Comparison of ENCODE assay signal across 24 cellular contexts in the genomic region with DNA sequence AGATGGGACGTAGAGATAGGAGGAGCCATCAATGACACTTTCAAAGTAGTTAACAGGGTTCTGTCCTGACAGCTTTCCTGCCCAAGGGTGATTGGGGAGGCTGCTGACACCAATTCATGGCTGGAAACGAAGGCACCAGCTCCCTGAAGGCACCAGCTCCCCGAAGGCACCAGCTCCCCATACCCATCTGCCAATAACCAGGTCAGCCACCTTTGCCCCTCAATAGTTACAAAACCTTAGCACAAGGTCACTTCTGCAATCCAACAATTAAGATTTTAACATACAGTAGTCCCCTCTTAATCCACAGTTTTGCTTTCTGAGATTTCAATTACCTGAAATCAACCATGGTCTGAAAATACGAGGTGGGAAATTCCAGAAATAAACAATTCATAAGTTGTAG. TPM values are rescaled to one million over a fixed set of nuclear protein-coding genes. Genes with fewer than 3 reads are reported as not detected.
A peak's percentile ranks its signal among the peaks of the same experiment; 100 is the strongest.
DNase-seq lines count a peak whose midpoint lies in the region; ATAC-seq and TF ChIP-seq lines count a peak whose summit lies in the region.
"Had no signal": no experiment of that assay in that cellular context is flagged by ENCODE, and none has a peak within 500 bp of the region (broad histone marks: within the 10 kb centered on the region; RNA-seq: fewer than 3 reads in every experiment).

No MANE protein-coding gene starts in this region.

- H3K27me3 ChIP-seq in CD4-positive, alpha-beta memory T cell (ENCODE audit: insufficient read depth, low read length): no peaks in the 10 kb centered on the region
- H3K27me3 ChIP-seq: BE2C, MG63 had no signal

- H3K4me1 ChIP-seq in CD4-positive, alpha-beta memory T cell (ENCODE audit: insufficient read depth, low read length): peaks cover 97% of the 10 kb centered on the region
- H3K4me1 ChIP-seq: BE2C had no signal

- DNase-seq in activated T-cell treated with anti-CD3 and anti-CD28 coated beads, Interleukin-2, amount 50 U/mL, for 24 hours: no peak
- DNase-seq in activated T-cell treated with anti-CD3 and anti-CD28 coated beads, Interleukin-2, amount 50 U/mL, for 72 hours: no peak
- no peak for DNase-seq in CD4-positive, alpha-beta memory T cell
- DNase-seq in neural crest cell (ENCODE audit: low read depth, low spot score): no peak
- DNase-seq in NCI-H1694 (lab: John Stamatoyannopoulos, UW): no peak
- no peak for DNase-seq in UCSD-AML1 (lab: John Stamatoyannopoulos, UW; ENCODE audit: unreplicated experiment)
- DNase-seq in activated CD4-positive, alpha-beta T cell treated with anti-CD3 and anti-CD28 coated beads, Interleukin-2, amount 50 U/mL, for 4 hours: no peak
- DNase-seq: 8988T, BE2C, GDM1, H7, HFFc6, Kasumi-1, MG63, NCI-H1048, NCI-H1436, NCI-H2029, NCI-H345, NCI-H526, PC-3, RPMI8226, SHP77 treated with DMSO at 0.1 percent for 48 hours had no signal

- H3K9me3 ChIP-seq in CD4-positive, alpha-beta memory T cell (ENCODE audit: control insufficient read depth in 1 of 2, low read length in 2 of 2): no peaks in the 10 kb centered on the region
- H3K9me3 ChIP-seq: BE2C, MG63 had no signal

- no peak overlapping the region for H3K27ac ChIP-seq in CD4-positive, alpha-beta memory T cell (ENCODE audit: low read depth, low read length)

- no peak overlapping the region for H3K4me3 Mint-ChIP-seq in activated T-cell treated with anti-CD3 and anti-CD28 coated beads, Interleukin-2, amount 50 U/mL, for 24 hours
- peak overlapping the region in 1 of 2 donors; percentile 13 for H3K4me3 Mint-ChIP-seq in activated T-cell treated with anti-CD3 and anti-CD28 coated beads, Interleukin-2, amount 50 U/mL, for 72 hours
- H3K4me3 Mint-ChIP-seq in CD4-positive, alpha-beta memory T cell: peak overlapping the region in 5 of 8 donors; percentile 2 to 46 (median 39)
- H3K4me3 Mint-ChIP-seq in activated T-helper 17 cell treated with anti-CD3 and anti-CD28 coated beads, Interleukin-2, amount 50 U/mL, for 72 hours: peak overlapping the region; percentile 65
- no peak overlapping the region for H3K4me3 Mint-ChIP-seq in neural crest cell
- H3K4me3 Mint-ChIP-seq: HFFc6 had no signal

- intact Hi-C loops in CD4-positive, alpha-beta memory T cell (cut with micrococcal nuclease): loop anchor here (10.0 kb wide), 1 partner anchor 188 kb away; no protein-coding TSS in a partner anchor

- H3K36me3 ChIP-seq in CD4-positive, alpha-beta memory T cell (ENCODE audit: insufficient read depth, low read length): no peaks in the 10 kb centered on the region

- no peak for ATAC-seq in activated T-cell treated with anti-CD3 and anti-CD28 coated beads, Interleukin-2, amount 50 U/mL, for 72 hours (replicated peaks in 1 of 2)
- ATAC-seq in activated T-helper 17 cell treated with anti-CD3 and anti-CD28 coated beads, Interleukin-2, amount 50 U/mL, for 72 hours (replicated peaks): no peak
- ATAC-seq: PC-3 had no signal

- H3K36me3 Mint-ChIP-seq in activated T-cell treated with anti-CD3 and anti-CD28 coated beads, Interleukin-2, amount 50 U/mL, for 24 hours (ENCODE audit: low read depth): peaks cover 33% of the 10 kb centered on the region
- H3K36me3 Mint-ChIP-seq in activated T-cell treated with anti-CD3 and anti-CD28 coated beads, Interleukin-2, amount 50 U/mL, for 72 hours (ENCODE audit: insufficient read depth in 2 of 2): no peaks in the 10 kb centered on the region
- H3K36me3 Mint-ChIP-seq in CD4-positive, alpha-beta memory T cell: peaks cover 12 to 15% of the 10 kb centered on the region in 2 donors
- H3K36me3 Mint-ChIP-seq in activated T-helper 17 cell treated with anti-CD3 and anti-CD28 coated beads, Interleukin-2, amount 50 U/mL, for 72 hours (ENCODE audit: low read depth): peaks cover 40% of the 10 kb centered on the region
- H3K36me3 Mint-ChIP-seq in neural crest cell (ENCODE audit: low read depth): peaks cover 2% of the 10 kb centered on the region

- TF ChIP-seq CTCF in neural crest cell (conservative IDR thresholded peaks at IDR 0.05): no peak

- H3K27ac Mint-ChIP-seq in activated T-cell treated with anti-CD3 and anti-CD28 coated beads, Interleukin-2, amount 50 U/mL, for 24 hours: peak overlapping the region; percentile 55
- no peak overlapping the region for H3K27ac Mint-ChIP-seq in activated T-cell treated with anti-CD3 and anti-CD28 coated beads, Interleukin-2, amount 50 U/mL, for 72 hours
- peak overlapping the region in 6 of 7 donors; percentile 33 to 86 (median 79) for H3K27ac Mint-ChIP-seq in CD4-positive, alpha-beta memory T cell
- peak overlapping the region; percentile 75 for H3K27ac Mint-ChIP-seq in activated T-helper 17 cell treated with anti-CD3 and anti-CD28 coated beads, Interleukin-2, amount 50 U/mL, for 72 hours
- H3K27ac Mint-ChIP-seq in neural crest cell (ENCODE audit: unreplicated experiment): peak overlapping the region; percentile 54
- H3K27ac Mint-ChIP-seq: HFFc6 had no signal

- peaks cover 85% of the 10 kb centered on the region for H3K4me1 Mint-ChIP-seq in activated T-cell treated with anti-CD3 and anti-CD28 coated beads, Interleukin-2, amount 50 U/mL, for 24 hours (ENCODE audit: low read depth)
- H3K4me1 Mint-ChIP-seq in activated T-cell treated with anti-CD3 and anti-CD28 coated beads, Interleukin-2, amount 50 U/mL, for 72 hours (ENCODE audit: low read depth): peaks cover 68% of the 10 kb centered on the region
- H3K4me1 Mint-ChIP-seq in CD4-positive, alpha-beta memory T cell: peaks cover 74 to 98% (median 87%) of the 10 kb centered on the region in 4 donors
- peaks cover 45% of the 10 kb centered on the region for H3K4me1 Mint-ChIP-seq in activated T-helper 17 cell treated with anti-CD3 and anti-CD28 coated beads, Interleukin-2, amount 50 U/mL, for 72 hours
- H3K4me1 Mint-ChIP-seq in neural crest cell: peaks cover 59% of the 10 kb centered on the region

- CTCF ChIA-PET in CD4-positive, alpha-beta memory T cell (lab: Charles Lee; ENCODE audit: partially characterized antibody): interaction anchor here (0.8 to 1.4 kb wide), 2 partner anchors 12 to 47 kb away, joined by 3 to 5 read pairs; no protein-coding TSS in a partner anchor

- no peaks in the 10 kb centered on the region for H3K27me3 Mint-ChIP-seq in activated T-cell treated with anti-CD3 and anti-CD28 coated beads, Interleukin-2, amount 50 U/mL, for 24 hours
- H3K27me3 Mint-ChIP-seq in activated T-cell treated with anti-CD3 and anti-CD28 coated beads, Interleukin-2, amount 50 U/mL, for 72 hours (ENCODE audit: low read depth): no peaks in the 10 kb centered on the region
- no peaks in the 10 kb centered on the region for H3K27me3 Mint-ChIP-seq in CD4-positive, alpha-beta memory T cell
- no peaks in the 10 kb centered on the region for H3K27me3 Mint-ChIP-seq in activated T-helper 17 cell treated with anti-CD3 and anti-CD28 coated beads, Interleukin-2, amount 50 U/mL, for 72 hours
- no peaks in the 10 kb centered on the region for H3K27me3 Mint-ChIP-seq in neural crest cell (ENCODE audit: low read depth)

- POLR2A ChIA-PET in CD4-positive, alpha-beta memory T cell (lab: Charles Lee; ENCODE audit: partially characterized antibody): interaction anchor here (1.0 to 3.7 kb wide), 4 partner anchors 11 to 52 kb away, joined by 4 to 24 read pairs (median 4); a partner anchor contains a TSS

- no peaks in the 10 kb centered on the region for H3K9me3 Mint-ChIP-seq in activated T-cell treated with anti-CD3 and anti-CD28 coated beads, Interleukin-2, amount 50 U/mL, for 24 hours
- H3K9me3 Mint-ChIP-seq in activated T-cell treated with anti-CD3 and anti-CD28 coated beads, Interleukin-2, amount 50 U/mL, for 72 hours: no peaks in the 10 kb centered on the region
- no peaks in the 10 kb centered on the region for H3K9me3 Mint-ChIP-seq in CD4-positive, alpha-beta memory T cell
- H3K9me3 Mint-ChIP-seq in activated T-helper 17 cell treated with anti-CD3 and anti-CD28 coated beads, Interleukin-2, amount 50 U/mL, for 72 hours: no peaks in the 10 kb centered on the region
- H3K9me3 Mint-ChIP-seq in neural crest cell: no peaks in the 10 kb centered on the region
- H3K9me3 Mint-ChIP-seq: HFFc6 had no signal

- H3K4me3 ChIP-seq in CD4-positive, alpha-beta memory T cell (ENCODE audit: low read length in 2 of 2): no peak overlapping the region
- H3K4me3 ChIP-seq: MG63 had no signal

RNA-seq across cellular contexts. Expression of a gene that starts 51.7 kb away (rescaled TPM):
- total RNA-seq in activated T-cell treated with anti-CD3 and anti-CD28 coated beads, Interleukin-2, amount 50 U/mL, for 72 hours: 100 to 1,000 TPM; 102 to 108 TPM
- total RNA-seq in CD4-positive, alpha-beta memory T cell: 100 to 1,000 TPM; 108 to 111 TPM
- 100 to 1,000 TPM; 108 to 125 TPM for polyA plus RNA-seq in CD4-positive, alpha-beta memory T cell
- total RNA-seq in activated T-helper 17 cell treated with anti-CD3 and anti-CD28 coated beads, Interleukin-2, amount 50 U/mL, for 72 hours: 100 to 1,000 TPM in 1 of 2 donors, 10 to 100 TPM in 1; 91.9 to 127 TPM
- total RNA-seq in neural crest cell: 152 and 153 TPM in 2 replicates
- total RNA-seq: HT-29 had no signal

Comparison
In these comparisons a context has a peak if more than half of its experiments do, and no peak if none do; other contexts are left out.
1. H3K4me3 Mint-ChIP-seq: peak in CD4-positive, alpha-beta memory T cell (5 of 8) and activated T-helper 17 cell treated with anti-CD3 and anti-CD28 coated beads, Interleukin-2, amount 50 U/mL, for 72 hours (single experiment); none in activated T-cell treated with anti-CD3 and anti-CD28 coated beads, Interleukin-2, amount 50 U/mL, for 24 hours (single experiment) and neural crest cell (single experiment).